ENCODE assay signal across 8 cellular contexts in the genomic region with DNA sequence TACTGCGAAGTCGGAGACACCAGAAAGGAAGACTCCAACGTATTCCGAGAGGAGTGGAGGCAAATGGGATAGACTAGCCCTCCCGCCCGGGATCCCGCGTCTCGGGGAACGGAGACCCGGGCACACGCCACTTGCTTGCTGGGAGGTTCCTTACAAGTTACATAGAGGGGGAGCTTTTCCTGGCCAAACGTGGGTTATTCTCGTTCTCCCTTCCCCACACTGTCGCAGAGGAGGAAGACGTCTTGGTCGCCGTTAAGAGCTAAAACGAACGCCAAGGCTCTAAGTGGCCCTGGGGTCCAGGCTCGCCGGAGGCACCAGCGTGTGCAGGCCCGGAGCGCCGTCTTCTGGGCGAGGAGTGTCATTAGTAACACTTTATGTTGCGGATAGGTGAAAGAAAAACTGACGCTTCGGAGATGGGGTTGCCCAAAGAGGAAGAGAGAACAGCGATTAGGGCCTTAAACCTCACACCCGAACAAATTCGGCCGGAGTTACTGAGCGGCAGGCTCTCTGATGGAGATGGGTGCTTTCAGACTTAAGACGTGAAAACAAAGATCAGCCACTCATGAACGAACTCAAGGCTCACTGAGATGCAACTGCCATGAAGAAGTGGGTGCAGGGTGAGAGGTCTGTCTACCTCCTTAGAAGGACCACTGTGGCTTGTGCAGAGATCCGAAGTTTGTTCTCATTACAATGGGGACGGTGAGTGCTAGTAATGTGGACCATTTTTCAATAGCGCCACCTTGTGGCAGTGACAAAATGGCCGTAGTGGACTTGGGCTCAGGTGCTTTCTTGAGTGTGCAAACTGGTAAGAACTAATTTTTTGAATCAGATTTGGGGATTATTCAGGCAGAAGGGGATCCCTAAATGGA. TPM values are rescaled to one million over a fixed set of nuclear protein-coding genes. Genes with fewer than 3 reads are reported as not detected.
DNase-seq lines count a peak whose midpoint lies in the region; ATAC-seq and TF ChIP-seq lines count a peak whose summit lies in the region.

No MANE protein-coding gene starts in this region.

- intact Hi-C loops in activated T-helper 2 cell treated with anti-CD3 and anti-CD28 coated beads, Interferon-gamma antibody, Interleukin-2, Interleukin-4, amounts not matched to agents 10 μg/mL and 5 μg/mL and 100 μg/mL, durations not matched to agents 14 hours and 24 hours and 36 hours (cut with micrococcal nuclease), result loop anchor here (1.0 to 10.0 kb wide), 5 partner anchors 34 to 568 kb away; a partner anchor contains a TSS

- no peaks in the 10 kb centered on the region for H3K4me1 ChIP-seq in DND-41 (ENCODE audit: insufficient read depth, low read length)
- H3K4me1 ChIP-seq in KMS-11 (ENCODE audit: low read depth, poor library complexity, severe bottlenecking), result no peaks in the 10 kb centered on the region

- no peak overlapping the region for H3K4me2 ChIP-seq in DND-41 (ENCODE audit: insufficient read depth, low read length)
- peak overlapping the region; percentile 61 for H3K4me2 ChIP-seq in KMS-11
- no peak overlapping the region for H3K4me2 ChIP-seq in neural cell (ENCODE audit: low read length)

- no peak overlapping the region for H3K27ac ChIP-seq in DND-41 (ENCODE audit: low read length)
- H3K27ac ChIP-seq in KMS-11, result peak overlapping the region; percentile 51
- H3K27ac ChIP-seq in neural cell (ENCODE audit: low read length), result no peak overlapping the region

- DNase-seq in DND-41 (peak; percentile 72), RPMI7951 (ENCODE audit: low read depth) (peak; percentile 74), foreskin fibroblast (peak; percentile 62 to 90)
- peak; percentile 75 for DNase-seq in activated T-helper 2 cell treated with anti-CD3 and anti-CD28 coated beads, Interferon-gamma antibody, Interleukin-2, Interleukin-4, amounts not matched to agents 10 μg/mL and 5 μg/mL and 100 μg/mL, durations not matched to agents 14 hours and 24 hours and 36 hours (ENCODE audit: low spot score)
- peak; percentile 83 to 84 for DNase-seq in stimulated activated naive CD8-positive, alpha-beta T cell treated with anti-CD3 and anti-CD28 coated beads, Interleukin-15, amount 100 ng/mL, for 72 hours

- H3K27me3 ChIP-seq in DND-41 (ENCODE audit: insufficient read depth, low read length, poor library complexity) (peaks cover 5% of the 10 kb centered on the region), KMS-11 (ENCODE audit: insufficient read depth, low read depth) (no peaks in the 10 kb centered on the region), neural cell (ENCODE audit: insufficient read depth, low read depth, low read length) (no peaks in the 10 kb centered on the region)

- peaks cover 6% of the 10 kb centered on the region for H3K36me3 Mint-ChIP-seq in activated T-helper 2 cell treated with anti-CD3 and anti-CD28 coated beads, Interferon-gamma antibody, Interleukin-2, Interleukin-4, amounts not matched to agents 10 μg/mL and 5 μg/mL and 100 μg/mL, durations not matched to agents 14 hours and 24 hours and 36 hours (ENCODE audit: low read depth)

- no peaks in the 10 kb centered on the region for H3K79me2 ChIP-seq in DND-41 (ENCODE audit: insufficient read depth, low read length)
- H3K79me2 ChIP-seq in KMS-11 (ENCODE audit: insufficient read depth, low read depth), result no peaks in the 10 kb centered on the region
- H3K79me2 ChIP-seq in neural cell (replicated peaks; ENCODE audit: insufficient read depth, low read length), result no peaks in the 10 kb centered on the region

- H3K27ac Mint-ChIP-seq in activated T-helper 2 cell treated with anti-CD3 and anti-CD28 coated beads, Interferon-gamma antibody, Interleukin-2, Interleukin-4, amounts not matched to agents 10 μg/mL and 5 μg/mL and 100 μg/mL, durations not matched to agents 14 hours and 24 hours and 36 hours, result peak overlapping the region; percentile 70
- peak overlapping the region; percentile 17 to 38 for H3K27ac Mint-ChIP-seq in stimulated activated naive CD8-positive, alpha-beta T cell treated with anti-CD3 and anti-CD28 coated beads, Interleukin-15, amount 100 ng/mL, for 72 hours

- H2AFZ ChIP-seq in DND-41 (ENCODE audit: low read depth, low read length) (no peak overlapping the region), KMS-11 (ENCODE audit: low read depth) (peak overlapping the region; percentile 99), neural cell (ENCODE audit: low read depth, low read length) (no peak overlapping the region)

- ATAC-seq in DND-41 (ENCODE audit: insufficient read depth, low read depth), result peak; percentile 90
- ATAC-seq in GM21737 (IDR thresholded peaks at IDR 0.05; ENCODE audit: unreplicated experiment), result peak; percentile 77
- peak; percentile 90 for ATAC-seq in stimulated activated naive CD8-positive, alpha-beta T cell treated with anti-CD3 and anti-CD28 coated beads, Interleukin-15, amount 100 ng/mL, for 72 hours

- H3K9me3 Mint-ChIP-seq in activated T-helper 2 cell treated with anti-CD3 and anti-CD28 coated beads, Interferon-gamma antibody, Interleukin-2, Interleukin-4, amounts not matched to agents 10 μg/mL and 5 μg/mL and 100 μg/mL, durations not matched to agents 14 hours and 24 hours and 36 hours, result peaks cover 6% of the 10 kb centered on the region
- no peaks in the 10 kb centered on the region for H3K9me3 Mint-ChIP-seq in stimulated activated naive CD8-positive, alpha-beta T cell treated with anti-CD3 and anti-CD28 coated beads, Interleukin-15, amount 100 ng/mL, for 72 hours

- H3K9me3 ChIP-seq in DND-41 (ENCODE audit: insufficient read depth, low read length, severe bottlenecking) (no peaks in the 10 kb centered on the region), neural cell (ENCODE audit: low read length) (no peaks in the 10 kb centered on the region)

- H3F3A ChIP-seq in neural cell (ENCODE audit: insufficient read depth, low read length, poor library complexity, severe bottlenecking), result no peaks in the 10 kb centered on the region

- H4K20me1 ChIP-seq in DND-41 (ENCODE audit: insufficient read depth, low read length) (no peaks in the 10 kb centered on the region), KMS-11 (ENCODE audit: insufficient read depth) (no peaks in the 10 kb centered on the region), neural cell (ENCODE audit: insufficient read depth) (no peaks in the 10 kb centered on the region)

- peaks cover 28% of the 10 kb centered on the region for H3K27me3 Mint-ChIP-seq in activated T-helper 2 cell treated with anti-CD3 and anti-CD28 coated beads, Interferon-gamma antibody, Interleukin-2, Interleukin-4, amounts not matched to agents 10 μg/mL and 5 μg/mL and 100 μg/mL, durations not matched to agents 14 hours and 24 hours and 36 hours (ENCODE audit: low read depth)
- peaks cover 13% of the 10 kb centered on the region for H3K27me3 Mint-ChIP-seq in stimulated activated naive CD8-positive, alpha-beta T cell treated with anti-CD3 and anti-CD28 coated beads, Interleukin-15, amount 100 ng/mL, for 72 hours

- peak overlapping the region; percentile 81 for H3K4me3 Mint-ChIP-seq in activated T-helper 2 cell treated with anti-CD3 and anti-CD28 coated beads, Interferon-gamma antibody, Interleukin-2, Interleukin-4, amounts not matched to agents 10 μg/mL and 5 μg/mL and 100 μg/mL, durations not matched to agents 14 hours and 24 hours and 36 hours (ENCODE audit: low read depth)
- peak overlapping the region; percentile 90 to 94 for H3K4me3 Mint-ChIP-seq in stimulated activated naive CD8-positive, alpha-beta T cell treated with anti-CD3 and anti-CD28 coated beads, Interleukin-15, amount 100 ng/mL, for 72 hours

- TF ChIP-seq CTCF in DND-41 (IDR thresholded peaks at IDR 0.05; ENCODE audit: borderline replicate concordance, extremely low read depth, low read length, poor library complexity, severe bottlenecking) (peak; percentile 93), KMS-11 (conservative IDR thresholded peaks at IDR 0.05; ENCODE audit: low read depth, low read length) (peak; percentile 97), foreskin fibroblast (IDR thresholded peaks at IDR 0.05; ENCODE audit: low read depth, low read length) (peak; percentile 87), neural cell (IDR thresholded peaks at IDR 0.05; ENCODE audit: poor library complexity, severe bottlenecking) (peak; percentile 78)

- peaks cover 15% of the 10 kb centered on the region for H3K4me1 Mint-ChIP-seq in activated T-helper 2 cell treated with anti-CD3 and anti-CD28 coated beads, Interferon-gamma antibody, Interleukin-2, Interleukin-4, amounts not matched to agents 10 μg/mL and 5 μg/mL and 100 μg/mL, durations not matched to agents 14 hours and 24 hours and 36 hours (ENCODE audit: low read depth)
- peaks cover 16% of the 10 kb centered on the region for H3K4me1 Mint-ChIP-seq in stimulated activated naive CD8-positive, alpha-beta T cell treated with anti-CD3 and anti-CD28 coated beads, Interleukin-15, amount 100 ng/mL, for 72 hours

- no peaks in the 10 kb centered on the region for H3K9me2 ChIP-seq in neural cell (ENCODE audit: insufficient read depth, low read length)

- H3K9ac ChIP-seq in DND-41 (ENCODE audit: low read depth, low read length), result no peak overlapping the region
- peak overlapping the region; percentile 33; the same call in 1 of the 2 replicates for H3K9ac ChIP-seq in KMS-11
- no peak overlapping the region for H3K9ac ChIP-seq in neural cell (ENCODE audit: low read length)

- no peak for TF ChIP-seq EP300 in neural cell (conservative IDR thresholded peaks at IDR 0.05; ENCODE audit: poor library complexity, severe bottlenecking)

- H3K4me3 ChIP-seq in DND-41 (ENCODE audit: low read depth in 1 of 2, low read length in 2 of 2) (no peak overlapping the region), KMS-11 (IDR thresholded peaks at IDR 0.05; ENCODE audit: insufficient read depth, low read depth, low read length) (peak overlapping the region; percentile 47), foreskin fibroblast (ENCODE audit: low read depth in 1 of 2, low read length in 2 of 2) (peak overlapping the region; percentile 71 to 92), neural cell (ENCODE audit: low read length) (peak overlapping the region; percentile 65)

- H3K36me3 ChIP-seq in DND-41 (ENCODE audit: insufficient read depth, low read length), result no peaks in the 10 kb centered on the region
- H3K36me3 ChIP-seq in KMS-11 (ENCODE audit: insufficient read depth), result no peaks in the 10 kb centered on the region
- no peaks in the 10 kb centered on the region for H3K36me3 ChIP-seq in neural cell (ENCODE audit: insufficient read depth, low read length)

- peak; percentile 68 for TF ChIP-seq RAD21 in neural cell (conservative IDR thresholded peaks at IDR 0.05)

RNA-seq across cellular contexts. Expression of a gene that starts 11.7 kb away (rescaled TPM):
- total RNA-seq in RPMI7951 (2014; rRNA removed; shearing (Covaris generic)), result 1.1 and 2.4 TPM in 2 replicates
- total RNA-seq in activated T-helper 2 cell treated with anti-CD3 and anti-CD28 coated beads, Interferon-gamma antibody, Interleukin-2, Interleukin-4, amounts not matched to agents 10 μg/mL and 5 μg/mL and 100 μg/mL, durations not matched to agents 14 hours and 24 hours and 36 hours, result 0.59 and 0.87 TPM in 2 replicates
- polyA plus RNA-seq in neural cell, result 4.6 and 4.7 TPM in 2 replicates
- 2.7 and 3.0 TPM in 2 replicates for polyA minus RNA-seq in neural cell

RNA-seq across cellular contexts. Expression of a gene that starts 28.2 kb away (rescaled TPM):
- total RNA-seq in RPMI7951 (2014; rRNA removed; shearing (Covaris generic)), result not detected in 2 replicates
- total RNA-seq in activated T-helper 2 cell treated with anti-CD3 and anti-CD28 coated beads, Interferon-gamma antibody, Interleukin-2, Interleukin-4, amounts not matched to agents 10 μg/mL and 5 μg/mL and 100 μg/mL, durations not matched to agents 14 hours and 24 hours and 36 hours, result not detected in 2 replicates
- polyA plus RNA-seq in neural cell, result not detected in 2 replicates
- not detected in 2 replicates for polyA minus RNA-seq in neural cell

Comparison
In these comparisons a context has a peak if more than half of its experiments do, and no peak if none do; other contexts are left out.
1. H3K4me3 ChIP-seq: peak in KMS-11 (single experiment), foreskin fibroblast (2 of 2) and neural cell (single experiment); none in DND-41 (0 of 2).
2. Peak in every context shown above with its lines, with median percentiles within 50 percentile points of each other: ATAC-seq, DNase-seq and CTCF ChIP-seq.